In genomic region chr15:74958908-74959642, GRCh38 we compare ENCODE assay signal across 1 cellular context.
TF ChIP-seq lines count a peak whose summit lies in the region.

No MANE protein-coding gene starts in this region.

TF ChIP-seq in GM23338, 12 proteins besides CTCF, POLR2A, EP300 and RAD21 (continued from another document):
- TF ChIP-seq ZNF462 (CRISPR knock-in tag; IDR thresholded peaks at IDR 0.05) (no peak), EZH2phosphoT487 (IDR thresholded peaks at IDR 0.05; ENCODE audit: unreplicated experiment) (no peak), ZNF114 (CRISPR knock-in tag; IDR thresholded peaks at IDR 0.05) (no peak), NANOG (IDR thresholded peaks at IDR 0.05; ENCODE audit: borderline replicate concordance) (no peak), JUNB (IDR thresholded peaks at IDR 0.05; ENCODE audit: unreplicated experiment) (no peak)
- TF ChIP-seq, protein P1, sequence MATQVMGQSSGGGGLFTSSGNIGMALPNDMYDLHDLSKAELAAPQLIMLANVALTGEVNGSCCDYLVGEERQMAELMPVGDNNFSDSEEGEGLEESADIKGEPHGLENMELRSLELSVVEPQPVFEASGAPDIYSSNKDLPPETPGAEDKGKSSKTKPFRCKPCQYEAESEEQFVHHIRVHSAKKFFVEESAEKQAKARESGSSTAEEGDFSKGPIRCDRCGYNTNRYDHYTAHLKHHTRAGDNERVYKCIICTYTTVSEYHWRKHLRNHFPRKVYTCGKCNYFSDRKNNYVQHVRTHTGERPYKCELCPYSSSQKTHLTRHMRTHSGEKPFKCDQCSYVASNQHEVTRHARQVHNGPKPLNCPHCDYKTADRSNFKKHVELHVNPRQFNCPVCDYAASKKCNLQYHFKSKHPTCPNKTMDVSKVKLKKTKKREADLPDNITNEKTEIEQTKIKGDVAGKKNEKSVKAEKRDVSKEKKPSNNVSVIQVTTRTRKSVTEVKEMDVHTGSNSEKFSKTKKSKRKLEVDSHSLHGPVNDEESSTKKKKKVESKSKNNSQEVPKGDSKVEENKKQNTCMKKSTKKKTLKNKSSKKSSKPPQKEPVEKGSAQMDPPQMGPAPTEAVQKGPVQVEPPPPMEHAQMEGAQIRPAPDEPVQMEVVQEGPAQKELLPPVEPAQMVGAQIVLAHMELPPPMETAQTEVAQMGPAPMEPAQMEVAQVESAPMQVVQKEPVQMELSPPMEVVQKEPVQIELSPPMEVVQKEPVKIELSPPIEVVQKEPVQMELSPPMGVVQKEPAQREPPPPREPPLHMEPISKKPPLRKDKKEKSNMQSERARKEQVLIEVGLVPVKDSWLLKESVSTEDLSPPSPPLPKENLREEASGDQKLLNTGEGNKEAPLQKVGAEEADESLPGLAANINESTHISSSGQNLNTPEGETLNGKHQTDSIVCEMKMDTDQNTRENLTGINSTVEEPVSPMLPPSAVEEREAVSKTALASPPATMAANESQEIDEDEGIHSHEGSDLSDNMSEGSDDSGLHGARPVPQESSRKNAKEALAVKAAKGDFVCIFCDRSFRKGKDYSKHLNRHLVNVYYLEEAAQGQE (IDR thresholded peaks at IDR 0.05; ENCODE audit: unreplicated experiment), result no peak
